8 cellular contexts compared by ENCODE assay signal in genomic region chr2:132910432-132910831, GRCh38.
"Had no signal": no experiment of that assay in that cellular context is flagged by ENCODE, and none has a peak within 500 bp of the region (broad histone marks: within the 10 kb centered on the region; RNA-seq: fewer than 3 reads in every experiment).

No MANE protein-coding gene starts in this region.

- ATAC-seq: GM12878 had no signal

- H3K4me3 ChIP-seq: GM12878 had no signal

- DNase-seq: GDM1, GF-D8 had no signal

- FAIRE-seq: G401.6, GM12878, GM12891, GM12892, GM18507, GM19239 had no signal
